21 cellular contexts compared by ENCODE assay signal in genomic region chr9:128631636-128632035, GRCh38. TPM values are rescaled to one million over a fixed set of nuclear protein-coding genes. Genes with fewer than 3 reads are reported as not detected.
A peak's percentile ranks its signal among the peaks of the same experiment; 100 is the strongest.
DNase-seq lines count a peak whose midpoint lies in the region; ATAC-seq and TF ChIP-seq lines count a peak whose summit lies in the region.
"Had no signal": no experiment of that assay in that cellular context is flagged by ENCODE, and none has a peak within 500 bp of the region (broad histone marks: within the 10 kb centered on the region; RNA-seq: fewer than 3 reads in every experiment).

No MANE protein-coding gene starts in this region.

- H3K27me3 Mint-ChIP-seq in Caco-2 (ENCODE audit: insufficient read depth, unreplicated experiment) (no peaks in the 10 kb centered on the region), endodermal cell (ENCODE audit: insufficient read depth) (no peaks in the 10 kb centered on the region), osteocyte (ENCODE audit: unreplicated experiment) (no peaks in the 10 kb centered on the region)

- DNase-seq in Caco-2 (no peak), HCT116 (ENCODE audit: low read depth, low spot score) (no peak), endodermal cell (no peak), osteocyte (ENCODE audit: extremely low spot score, unreplicated experiment) (no peak), foreskin melanocyte (no peak)
- DNase-seq: CD8-positive, alpha-beta T cell; DMS53; EL; MM.1S; NCI-H1092 treated with DMSO at 0.1 percent for 48 hours; NCI-H146; NCI-H2029 treated with DMSO at 0.1 percent for 48 hours; NCI-H748 treated with DMSO at 0.1 percent for 48 hours; NK-92 treated with Interleukin-12 subunit alpha and Interleukin-12 subunit beta, amount 100 ng/mL, for 24 hours; SIG-M5 had no signal

- H3K4me3 Mint-ChIP-seq in Caco-2 (ENCODE audit: unreplicated experiment) (no peak overlapping the region), endodermal cell (no peak overlapping the region), osteocyte (ENCODE audit: unreplicated experiment) (no peak overlapping the region)
- H3K4me3 Mint-ChIP-seq: CD8-positive, alpha-beta T cell; GM23338 had no signal

- intact Hi-C loops in Caco-2 (cut with micrococcal nuclease; ENCODE audit: unreplicated experiment) (no loop called here), HCT116 (cut with micrococcal nuclease) (no loop called here)

- no peaks in the 10 kb centered on the region for H4K20me1 ChIP-seq in HCT116 (ENCODE audit: insufficient read depth)

- H3K4me1 ChIP-seq in Caco-2 (peaks cover 21% of the 10 kb centered on the region), HCT116 (ENCODE audit: control insufficient read depth in 1 of 2, insufficient read depth in 2 of 2, low read length in 2 of 2) (peaks cover 18 to 34% of the 10 kb centered on the region in 2 experiments), endodermal cell (ENCODE audit: control insufficient read depth, insufficient read depth, low read length) (peaks cover 6% of the 10 kb centered on the region)

- TF ChIP-seq RAD21 in HCT116 (IDR thresholded peaks at IDR 0.05; ENCODE audit: low read depth) = no peak

- H3K9ac ChIP-seq in HCT116 (ENCODE audit: low read length) (no peak overlapping the region), endodermal cell (ENCODE audit: extremely low read depth, low read length, poor library complexity, severe bottlenecking) (no peak overlapping the region)
- H3K9ac ChIP-seq: BLaER1 treated with 17β-estradiol and CSF1 and Interleukin-3, amounts not matched to agents 10 nM and 100 nM had no signal

- H3K27ac ChIP-seq in HCT116 (ENCODE audit: low read depth, low read length) (peak overlapping the region; percentile 18; the same call in 1 of the 2 replicates), endodermal cell (ENCODE audit: low read depth, low read length) (no peak overlapping the region)
- H3K27ac ChIP-seq: BLaER1 treated with 17β-estradiol and CSF1 and Interleukin-3, amounts not matched to agents 10 nM and 100 nM had no signal

- H2AFZ ChIP-seq in HCT116 (ENCODE audit: low read depth, low read length, poor library complexity, severe bottlenecking) = no peak overlapping the region
- H2AFZ ChIP-seq: GM23338 had no signal

- H3K4me3 ChIP-seq in Caco-2 (ENCODE audit: low read depth, low read length) (no peak overlapping the region), HCT116 (replicated peaks in 1 of 2; ENCODE audit: low read depth in 1 of 2, low read length in 2 of 2) (no peak overlapping the region), endodermal cell (ENCODE audit: low read length) (no peak overlapping the region)
- H3K4me3 ChIP-seq: BLaER1 treated with 17β-estradiol and CSF1 and Interleukin-3, amounts not matched to agents 10 nM and 100 nM; GM12878; GM23338 had no signal

- H3K4me1 Mint-ChIP-seq in Caco-2 (ENCODE audit: low read depth, unreplicated experiment) (peaks cover 18% of the 10 kb centered on the region), endodermal cell (peaks cover 2% of the 10 kb centered on the region), osteocyte (ENCODE audit: unreplicated experiment) (peaks cover 32% of the 10 kb centered on the region)

- H3K9me3 Mint-ChIP-seq in Caco-2 (ENCODE audit: unreplicated experiment) (no peaks in the 10 kb centered on the region), endodermal cell (no peaks in the 10 kb centered on the region), osteocyte (ENCODE audit: unreplicated experiment) (no peaks in the 10 kb centered on the region)
- H3K9me3 Mint-ChIP-seq: CD8-positive, alpha-beta T cell; GM23338 had no signal

- BruUV-seq in Caco-2 (replicated peaks; lab: Mats Ljungman, UMichigan) (no TSS peak), HCT116 (replicated peaks; lab: Mats Ljungman, UMichigan) (no TSS peak)

- H3K27ac Mint-ChIP-seq in Caco-2 (ENCODE audit: unreplicated experiment) = peak overlapping the region; percentile 22
- peak overlapping the region; percentile 44 for H3K27ac Mint-ChIP-seq in endodermal cell
- peak overlapping the region; percentile 70 for H3K27ac Mint-ChIP-seq in osteocyte (ENCODE audit: unreplicated experiment)
- H3K27ac Mint-ChIP-seq: CD8-positive, alpha-beta T cell; GM23338 had no signal

- no peak for TF ChIP-seq CTCF in Caco-2 (IDR thresholded peaks at IDR 0.05; ENCODE audit: insufficient read depth in 1 of 2, low read depth in 1 of 2, low read length in 1 of 2, severe bottlenecking in 1 of 2, unreplicated experiment in 1 of 2)
- TF ChIP-seq CTCF in HCT116 (IDR thresholded peaks at IDR 0.05 in 2 of 3, conservative IDR thresholded peaks at IDR 0.05 in 1 of 3; ENCODE audit: borderline replicate concordance in 1 of 3, insufficient read depth in 1 of 3, low read depth in 2 of 3, low read length in 2 of 3) = no peak
- TF ChIP-seq CTCF in endodermal cell (conservative IDR thresholded peaks at IDR 0.05) = no peak
- no peak for TF ChIP-seq CTCF in osteocyte (IDR thresholded peaks at IDR 0.05)

- H3K27me3 ChIP-seq in Caco-2 (replicated peaks; ENCODE audit: control insufficient read depth, insufficient read depth, low read length) (no peaks in the 10 kb centered on the region), HCT116 (ENCODE audit: insufficient read depth, low read length) (no peaks in the 10 kb centered on the region), endodermal cell (ENCODE audit: control insufficient read depth, insufficient read depth, low read length, poor library complexity, severe bottlenecking) (no peaks in the 10 kb centered on the region)
- H3K27me3 ChIP-seq: BLaER1 treated with 17β-estradiol and CSF1 and Interleukin-3, amounts not matched to agents 10 nM and 100 nM had no signal

- no peaks in the 10 kb centered on the region for H3K9me2 ChIP-seq in HCT116 (ENCODE audit: insufficient read depth)

- CTCF ChIA-PET in Caco-2 (lab: Charles Lee) (no interaction called here), HCT116 (lab: Charles Lee) (interaction anchor here (0.6 kb wide), 1 partner anchor 338 kb away, joined by 3 read pairs; no protein-coding TSS in a partner anchor)

- POLR2A ChIA-PET in Caco-2 (lab: Charles Lee) (no interaction called here), HCT116 (lab: Charles Lee) (no interaction called here)

- RAD21 ChIA-PET in HCT116 (lab: Charles Lee; ENCODE audit: low non-redundant PET in 1 of 2, low total read pairs in 2 of 2, uncharacterized antibody in 2 of 2, unreplicated experiment in 2 of 2) = no interaction called here

- H3K9me3 ChIP-seq in Caco-2 (no peaks in the 10 kb centered on the region), HCT116 (ENCODE audit: control insufficient read depth in 1 of 2, insufficient read depth in 1 of 2, low read depth in 1 of 2, low read length in 2 of 2) (no peaks in the 10 kb centered on the region), endodermal cell (ENCODE audit: control insufficient read depth, low read length) (no peaks in the 10 kb centered on the region)
- H3K9me3 ChIP-seq: BLaER1 treated with 17β-estradiol and CSF1 and Interleukin-3, amounts not matched to agents 10 nM and 100 nM had no signal

- H3K79me2 ChIP-seq in HCT116 (ENCODE audit: insufficient read depth, low read length) = peaks cover 20% of the 10 kb centered on the region

- H3K36me3 Mint-ChIP-seq in Caco-2 (ENCODE audit: insufficient read depth, unreplicated experiment) = peaks cover 100% of the 10 kb centered on the region
- H3K36me3 Mint-ChIP-seq in endodermal cell (ENCODE audit: low read depth) = peaks cover 63% of the 10 kb centered on the region
- H3K36me3 Mint-ChIP-seq in osteocyte (ENCODE audit: unreplicated experiment) = peaks cover 46% of the 10 kb centered on the region

- TF ChIP-seq POLR2A in HCT116 (IDR thresholded peaks at IDR 0.05; ENCODE audit: borderline replicate concordance, extremely low read depth, insufficient read depth, insufficient read length) = no peak

- ATAC-seq in HCT116 (no peak), GM18858 (IDR thresholded peaks at IDR 0.05; ENCODE audit: unreplicated experiment) (no peak), HG03159 (IDR thresholded peaks at IDR 0.05; ENCODE audit: unreplicated experiment) (no peak)
- ATAC-seq: CD8-positive, alpha-beta T cell; GM12878; GM23338; SK-N-SH treated with all-trans-retinoic acid at 6 μM for 48 hours had no signal

- no peak overlapping the region for H3K4me2 ChIP-seq in HCT116 (ENCODE audit: low read length)
- H3K4me2 ChIP-seq: BLaER1 treated with 17β-estradiol and CSF1 and Interleukin-3, amounts not matched to agents 10 nM and 100 nM; GM23338 had no signal

- WGBS in endodermal cell (ENCODE audit: insufficient coverage in 1 of 2, insufficient read length in 1 of 2), 2 experiments = 95 to 96% methylated on average over 5 to 9 of the region's 9 CpGs

- H3K36me3 ChIP-seq in Caco-2 (ENCODE audit: control insufficient read depth, insufficient read depth, low read length) (peaks cover 9% of the 10 kb centered on the region), HCT116 (ENCODE audit: control insufficient read depth in 1 of 2, insufficient read depth in 2 of 2, low read length in 2 of 2) (peaks cover 17 to 43% of the 10 kb centered on the region in 2 experiments), endodermal cell (ENCODE audit: control insufficient read depth, insufficient read depth, low read length) (peaks cover 67% of the 10 kb centered on the region)

TF ChIP-seq in HCT116, 20 proteins besides CTCF, POLR2A, EP300 and RAD21 (continues in another document):
- TF ChIP-seq SIN3A (IDR thresholded peaks at IDR 0.05; ENCODE audit: low read depth) = no peak
- no peak for TF ChIP-seq EGR1 (IDR thresholded peaks at IDR 0.05; ENCODE audit: low read depth)
- TF ChIP-seq ATF3 (IDR thresholded peaks at IDR 0.05) = no peak
- no peak for TF ChIP-seq CBX3 (IDR thresholded peaks at IDR 0.05; ENCODE audit: low read depth)
- no peak for TF ChIP-seq POLR2AphosphoS5 (IDR thresholded peaks at IDR 0.05; ENCODE audit: low read depth, low read length)
- no peak for TF ChIP-seq FOSL1 (IDR thresholded peaks at IDR 0.05; ENCODE audit: low read depth)
- TF ChIP-seq ZNF274 (IDR thresholded peaks at IDR 0.05; ENCODE audit: low read depth, low read length) = no peak
- TF ChIP-seq ELF1 (IDR thresholded peaks at IDR 0.05; ENCODE audit: borderline replicate concordance, low read depth) = no peak
- no peak for TF ChIP-seq TCF7L2 (IDR thresholded peaks at IDR 0.05; ENCODE audit: borderline replicate concordance, extremely low read depth, insufficient read depth, insufficient read length)

RNA-seq across cellular contexts. Expression of gene DYNC2I2, which starts 25.0 kb away (rescaled TPM):
- total RNA-seq in Caco-2 (2022) (80.2 and 80.8 TPM in 2 replicates), HCT116 (2021; ENCODE audit: unreplicated experiment) (155 TPM), endodermal cell (100 to 1,000 TPM in 1 of 2 donors, 10 to 100 TPM in 1; 87.8 to 119 TPM), osteocyte (62.5 and 68.6 TPM in 2 replicates)
- 150 and 152 TPM in 2 replicates for polyA plus RNA-seq in HCT116 (2012)
- 83.9 TPM for polyA plus RNA-seq in endodermal cell (2013, experiment 1 of 2)
- polyA plus RNA-seq in endodermal cell (2013, experiment 2 of 2) = 77.9 TPM

RNA-seq across cellular contexts. Expression of gene SET, which starts 57.4 kb away (rescaled TPM):
- total RNA-seq in Caco-2 (2022) = 710 and 745 TPM in 2 replicates
- total RNA-seq in HCT116 (2021; ENCODE audit: unreplicated experiment) = 595 TPM
- 271 and 320 TPM in 2 replicates for polyA plus RNA-seq in HCT116 (2012)
- 100 to 1,000 TPM; 762 to 795 TPM for total RNA-seq in endodermal cell
- 715 TPM for polyA plus RNA-seq in endodermal cell (2013, experiment 1 of 2)
- 707 TPM for polyA plus RNA-seq in endodermal cell (2013, experiment 2 of 2)
- total RNA-seq in osteocyte = 381 and 382 TPM in 2 replicates
